ENCODE assay signal across 15 cellular contexts in genomic region chr12:15562263-15562662, GRCh38.
DNase-seq lines count a peak whose midpoint lies in the region; ATAC-seq and FAIRE-seq lines count a peak whose summit lies in the region.
"Had no signal": no experiment of that assay in that cellular context is flagged by ENCODE, and none has a peak within 500 bp of the region (broad histone marks: within the 10 kb centered on the region; RNA-seq: fewer than 3 reads in every experiment).

No MANE protein-coding gene starts in this region.

- FAIRE-seq in GM19239 (lab: Jason Lieb, UNC), result peak; percentile 55
- FAIRE-seq: endometrium had no signal

- H3K27ac ChIP-seq in naive thymus-derived CD4-positive, alpha-beta T cell (ENCODE audit: low read depth, low read length), result peak overlapping the region; percentile 82
- H3K27ac ChIP-seq: body of pancreas, thyroid gland had no signal

- ATAC-seq in activated naive CD8-positive, alpha-beta T cell treated with anti-CD3 and anti-CD28 coated beads, Interleukin-2, amount 10 ng/mL, durations not matched to agents 7 days and 5 days (ENCODE audit: low read depth), result peak; percentile 89
- peak; percentile 48 for ATAC-seq in naive thymus-derived CD4-positive, alpha-beta T cell
- ATAC-seq in GM19455 (IDR thresholded peaks at IDR 0.05; ENCODE audit: unreplicated experiment), result no peak
- ATAC-seq: body of pancreas had no signal

- H3K36me3 ChIP-seq in naive thymus-derived CD4-positive, alpha-beta T cell (ENCODE audit: control insufficient read depth in 2 of 3, insufficient read depth in 3 of 3, low read length in 3 of 3), result no peaks in the 10 kb centered on the region
- H3K36me3 ChIP-seq: thyroid gland had no signal

- H3K27me3 ChIP-seq in naive thymus-derived CD4-positive, alpha-beta T cell (ENCODE audit: control insufficient read depth in 2 of 2, insufficient read depth in 2 of 2, low read length in 2 of 2), result no peaks in the 10 kb centered on the region
- H3K27me3 ChIP-seq: body of pancreas, thyroid gland had no signal

- H3K4me3 ChIP-seq in naive thymus-derived CD4-positive, alpha-beta T cell (ENCODE audit: low read length), result peak overlapping the region; percentile 28
- H3K4me3 ChIP-seq: body of pancreas, thyroid gland had no signal

- DNase-seq in CD1c-positive myeloid dendritic cell (ENCODE audit: extremely low spot score) (peak; percentile 27), GM19239 (ENCODE audit: insufficient read length, low spot score) (no peak), NCI-H345 treated with DMSO at 0.1 percent for 48 hours (lab: John Stamatoyannopoulos, UW; ENCODE audit: unreplicated experiment) (no peak), SK-N-DZ (ENCODE audit: low spot score) (no peak), GDM1 (lab: John Stamatoyannopoulos, UW) (no peak)
- no peak for DNase-seq in activated naive CD8-positive, alpha-beta T cell treated with anti-CD3 and anti-CD28 coated beads, Interleukin-2, amount 10 ng/mL, durations not matched to agents 7 days and 5 days
- peak in 5 of 9 donors; percentile 33 to 61 (median 46) for DNase-seq in naive thymus-derived CD4-positive, alpha-beta T cell
- DNase-seq: body of pancreas, Caco-2, H9, kidney glomerular epithelial cell, NCI-H345, thyroid gland had no signal

- H3K4me1 ChIP-seq in naive thymus-derived CD4-positive, alpha-beta T cell (ENCODE audit: control insufficient read depth in 2 of 2, insufficient read depth in 2 of 2, low read length in 2 of 2), result peaks cover 0 to 37% of the 10 kb centered on the region in 2 donors
- H3K4me1 ChIP-seq: Caco-2, thyroid gland had no signal

- peak overlapping the region; percentile 92 for H3K27ac Mint-ChIP-seq in activated naive CD8-positive, alpha-beta T cell treated with anti-CD3 and anti-CD28 coated beads, Interleukin-2, amount 10 ng/mL, durations not matched to agents 7 days and 5 days
- H3K27ac Mint-ChIP-seq in naive thymus-derived CD4-positive, alpha-beta T cell, result peak overlapping the region; percentile 87 to 96 (median 94)
- H3K27ac Mint-ChIP-seq: H9 had no signal

- intact Hi-C loops in naive thymus-derived CD4-positive, alpha-beta T cell (cut with micrococcal nuclease), result loop anchor here (1.0 to 10.0 kb wide), 9 partner anchors 9 to 1307 kb away; partner anchors contain the start of gene ARHGDIB (in 1 of the 2)

- POLR2A ChIA-PET in activated naive CD8-positive, alpha-beta T cell treated with anti-CD3 and anti-CD28 coated beads, Interleukin-2, amount 10 ng/mL, durations not matched to agents 7 days and 5 days (lab: Charles Lee), result interaction anchor here (0.9 to 3.3 kb wide), 9 partner anchors 8 to 792 kb away, joined by 3 to 25 read pairs (median 6); partner anchors contain the start of genes EPS8 and STRAP
- POLR2A ChIA-PET in naive thymus-derived CD4-positive, alpha-beta T cell (lab: Charles Lee), result interaction anchor here (0.8 to 21.8 kb wide), 6 partner anchors 8 to 1197 kb away, joined by 3 to 730 read pairs (median 6); partner anchors contain the start of gene ATF7IP

- H3K36me3 Mint-ChIP-seq in activated naive CD8-positive, alpha-beta T cell treated with anti-CD3 and anti-CD28 coated beads, Interleukin-2, amount 10 ng/mL, durations not matched to agents 7 days and 5 days, result peaks cover 22% of the 10 kb centered on the region
- H3K36me3 Mint-ChIP-seq in naive thymus-derived CD4-positive, alpha-beta T cell, result peaks cover 7 to 49% (median 9%) of the 10 kb centered on the region in 5 donors

- no peaks in the 10 kb centered on the region for H3K9me3 ChIP-seq in naive thymus-derived CD4-positive, alpha-beta T cell (ENCODE audit: control insufficient read depth in 2 of 3, low read length in 3 of 3)
- H3K9me3 ChIP-seq: body of pancreas, Caco-2, thyroid gland had no signal

- H3K4me3 Mint-ChIP-seq in activated naive CD8-positive, alpha-beta T cell treated with anti-CD3 and anti-CD28 coated beads, Interleukin-2, amount 10 ng/mL, durations not matched to agents 7 days and 5 days, result peak overlapping the region; percentile 74
- H3K4me3 Mint-ChIP-seq in naive thymus-derived CD4-positive, alpha-beta T cell, result peak overlapping the region; percentile 3 to 87 (median 82)
- H3K4me3 Mint-ChIP-seq: H9 had no signal

- peaks cover 42% of the 10 kb centered on the region for H3K4me1 Mint-ChIP-seq in activated naive CD8-positive, alpha-beta T cell treated with anti-CD3 and anti-CD28 coated beads, Interleukin-2, amount 10 ng/mL, durations not matched to agents 7 days and 5 days
- H3K4me1 Mint-ChIP-seq in naive thymus-derived CD4-positive, alpha-beta T cell, result peaks cover 36 to 86% (median 76%) of the 10 kb centered on the region in 7 donors

- CTCF ChIA-PET in naive thymus-derived CD4-positive, alpha-beta T cell (lab: Charles Lee), result interaction anchor here (0.6 to 9.8 kb wide), 7 partner anchors 9 to 35 kb away, joined by 3 to 87 read pairs (median 5); no protein-coding TSS in a partner anchor

- H3K27me3 Mint-ChIP-seq in activated naive CD8-positive, alpha-beta T cell treated with anti-CD3 and anti-CD28 coated beads, Interleukin-2, amount 10 ng/mL, durations not matched to agents 7 days and 5 days, result peaks cover 3% of the 10 kb centered on the region
- H3K27me3 Mint-ChIP-seq in naive thymus-derived CD4-positive, alpha-beta T cell, result peaks cover 0 to 2% (median 0%) of the 10 kb centered on the region in 5 donors

- H3K9me3 Mint-ChIP-seq in activated naive CD8-positive, alpha-beta T cell treated with anti-CD3 and anti-CD28 coated beads, Interleukin-2, amount 10 ng/mL, durations not matched to agents 7 days and 5 days, result peaks cover 5% of the 10 kb centered on the region
- H3K9me3 Mint-ChIP-seq in naive thymus-derived CD4-positive, alpha-beta T cell, result peaks cover 0 to 4% (median 0%) of the 10 kb centered on the region in 11 donors
- H3K9me3 Mint-ChIP-seq: H9 had no signal

Comparison
In these comparisons a context has a peak if more than half of its experiments do, and no peak if none do; other contexts are left out.
1. DNase-seq: peak in CD1c-positive myeloid dendritic cell (single experiment) and naive thymus-derived CD4-positive, alpha-beta T cell (5 of 9); none in GM19239 (single experiment), activated naive CD8-positive, alpha-beta T cell treated with anti-CD3 and anti-CD28 coated beads, Interleukin-2, amount 10 ng/mL, durations not matched to agents 7 days and 5 days (single experiment), NCI-H345 treated with DMSO at 0.1 percent for 48 hours (single experiment), SK-N-DZ (single experiment) and GDM1 (single experiment).